Comparison of ENCODE assay signal across 24 cellular contexts in genomic region chr2:161352718-161353117, GRCh38. TPM values are rescaled to one million over a fixed set of nuclear protein-coding genes. Genes with fewer than 3 reads are reported as not detected.
DNase-seq lines count a peak whose midpoint lies in the region; ATAC-seq and TF ChIP-seq lines count a peak whose summit lies in the region.
"Had no signal": no experiment of that assay in that cellular context is flagged by ENCODE, and none has a peak within 500 bp of the region (broad histone marks: within the 10 kb centered on the region; RNA-seq: fewer than 3 reads in every experiment).

No MANE protein-coding gene starts in this region.

- no peak for TF ChIP-seq POLR2A in lower leg skin (IDR thresholded peaks at IDR 0.05)

- peak overlapping the region; percentile 8 to 48 for H3K27ac Mint-ChIP-seq in natural killer cell
- no peak overlapping the region for H3K27ac Mint-ChIP-seq in natural killer cell treated with Interleukin-12 subunit alpha and Interleukin-12 subunit beta and Interleukin-15 and Interleukin-18, amount 100 ng/mL, for 72 hours
- H3K27ac Mint-ChIP-seq: activated T-helper 1 cell treated with anti-CD3 and anti-CD28 coated beads, Interleukin-12 subunit alpha, Interleukin-12 subunit beta, Interleukin-2, Interleukin-4 antibody, amounts not matched to agents 30 ng/mL and 10 ng/mL and 1 ng/mL, durations not matched to agents 14 hours and 24 hours and 36 hours; dendritic cell treated with granulocyte-macrophage colony-stimulating factor and Interleukin-4, amounts not matched to agents 40 ng/mL and 50 ng/mL, for 4 days; memory B cell had no signal

- H3K36me3 Mint-ChIP-seq in natural killer cell: no peaks in the 10 kb centered on the region
- no peaks in the 10 kb centered on the region for H3K36me3 Mint-ChIP-seq in natural killer cell treated with Interleukin-12 subunit alpha and Interleukin-12 subunit beta and Interleukin-15 and Interleukin-18, amount 100 ng/mL, for 72 hours

- no peak overlapping the region for H3K4me3 ChIP-seq in lower leg skin (ENCODE audit: low read depth, poor library complexity, severe bottlenecking)
- H3K4me3 ChIP-seq: cardiac muscle cell, SJSA1, upper lobe of left lung had no signal

- ATAC-seq in natural killer cell: no peak
- no peak for ATAC-seq in natural killer cell treated with Interleukin-12 subunit alpha and Interleukin-12 subunit beta and Interleukin-15 and Interleukin-18, amount 100 ng/mL, for 72 hours
- ATAC-seq: HepG2, sciatic nerve had no signal

- no peaks in the 10 kb centered on the region for H3K27me3 Mint-ChIP-seq in natural killer cell (ENCODE audit: low read depth in 2 of 2)
- H3K27me3 Mint-ChIP-seq in natural killer cell treated with Interleukin-12 subunit alpha and Interleukin-12 subunit beta and Interleukin-15 and Interleukin-18, amount 100 ng/mL, for 72 hours: no peaks in the 10 kb centered on the region
- H3K27me3 Mint-ChIP-seq: dendritic cell treated with granulocyte-macrophage colony-stimulating factor and Interleukin-4, amounts not matched to agents 40 ng/mL and 50 ng/mL, for 4 days; memory B cell; naive B cell had no signal

- DNase-seq in natural killer cell (no peak), NCI-H524 treated with DMSO at 0.1 percent for 48 hours (lab: John Stamatoyannopoulos, UW) (peak; percentile 6), foreskin melanocyte (peak; percentile 13), lower leg skin (ENCODE audit: low spot score in 2 of 2) (no peak), T1000 (lab: John Stamatoyannopoulos, UW) (no peak)
- no peak for DNase-seq in natural killer cell treated with Interleukin-12 subunit alpha and Interleukin-12 subunit beta and Interleukin-15 and Interleukin-18, amount 100 ng/mL, for 72 hours (ENCODE audit: low spot score)
- no peak for DNase-seq in NK-92 treated with Interleukin-12 subunit alpha and Interleukin-12 subunit beta, amount 100 ng/mL, for 24 hours (lab: John Stamatoyannopoulos, UW)
- DNase-seq: activated CD4-positive, alpha-beta T cell treated with anti-CD3 and anti-CD28 coated beads, Interleukin-2, amount 50 U/mL, for 1 hour; activated naive CD4-positive, alpha-beta T cell treated with anti-CD3 and anti-CD28 coated beads, Interleukin-2, amount 50 U/mL, for 16 hours; GF-D8; kidney; naive B cell; NCI-H1105 treated with DMSO at 0.1 percent for 48 hours; NCI-H2171; stimulated activated CD4-positive, alpha-beta T cell treated with anti-CD3 and anti-CD28 coated beads, Interleukin-15, amount 100 ng/mL, for 24 hours; T-helper 2 cell; upper lobe of left lung had no signal

- peaks cover 50 to 63% of the 10 kb centered on the region in 2 donors for H3K4me1 Mint-ChIP-seq in natural killer cell
- peaks cover 21 to 35% of the 10 kb centered on the region in 2 donors for H3K4me1 Mint-ChIP-seq in natural killer cell treated with Interleukin-12 subunit alpha and Interleukin-12 subunit beta and Interleukin-15 and Interleukin-18, amount 100 ng/mL, for 72 hours (ENCODE audit: low read depth in 2 of 2)

- intact Hi-C loops in natural killer cell (cut with micrococcal nuclease) (no loop called here), lower leg skin (cut with DNase I; ENCODE audit: low total_unique reads) (no loop called here)

- TF ChIP-seq CTCF in natural killer cell (IDR thresholded peaks at IDR 0.05): no peak
- TF ChIP-seq CTCF in lower leg skin (IDR thresholded peaks at IDR 0.05): no peak

- no peaks in the 10 kb centered on the region for H3K9me3 Mint-ChIP-seq in natural killer cell
- no peaks in the 10 kb centered on the region for H3K9me3 Mint-ChIP-seq in natural killer cell treated with Interleukin-12 subunit alpha and Interleukin-12 subunit beta and Interleukin-15 and Interleukin-18, amount 100 ng/mL, for 72 hours
- H3K9me3 Mint-ChIP-seq: activated T-helper 1 cell treated with anti-CD3 and anti-CD28 coated beads, Interleukin-12 subunit alpha, Interleukin-12 subunit beta, Interleukin-2, Interleukin-4 antibody, amounts not matched to agents 30 ng/mL and 10 ng/mL and 1 ng/mL, durations not matched to agents 14 hours and 24 hours and 36 hours; dendritic cell treated with granulocyte-macrophage colony-stimulating factor and Interleukin-4, amounts not matched to agents 40 ng/mL and 50 ng/mL, for 4 days; naive B cell had no signal

- no peak overlapping the region for H3K4me3 Mint-ChIP-seq in natural killer cell
- no peak overlapping the region for H3K4me3 Mint-ChIP-seq in natural killer cell treated with Interleukin-12 subunit alpha and Interleukin-12 subunit beta and Interleukin-15 and Interleukin-18, amount 100 ng/mL, for 72 hours
- H3K4me3 Mint-ChIP-seq: activated T-helper 1 cell treated with anti-CD3 and anti-CD28 coated beads, Interleukin-12 subunit alpha, Interleukin-12 subunit beta, Interleukin-2, Interleukin-4 antibody, amounts not matched to agents 30 ng/mL and 10 ng/mL and 1 ng/mL, durations not matched to agents 14 hours and 24 hours and 36 hours; dendritic cell treated with granulocyte-macrophage colony-stimulating factor and Interleukin-4, amounts not matched to agents 40 ng/mL and 50 ng/mL, for 4 days; memory B cell; naive B cell had no signal

RNA-seq across cellular contexts. Expression of gene PSMD14, which starts 44.5 kb away (rescaled TPM):
- 10 to 100 TPM; 34.2 to 40.9 (median 36.2) TPM for total RNA-seq in natural killer cell
- 100 to 1,000 TPM; 100 to 106 TPM for total RNA-seq in natural killer cell treated with Interleukin-12 subunit alpha and Interleukin-12 subunit beta and Interleukin-15 and Interleukin-18, amount 100 ng/mL, for 72 hours
- 10 to 100 TPM; 19.9 to 41.7 (median 34.1) TPM for total RNA-seq in lower leg skin

Comparison
In these comparisons a context has a peak if more than half of its experiments do, and no peak if none do; other contexts are left out.
1. H3K27ac Mint-ChIP-seq: peak in natural killer cell (2 of 2); none in natural killer cell treated with Interleukin-12 subunit alpha and Interleukin-12 subunit beta and Interleukin-15 and Interleukin-18, amount 100 ng/mL, for 72 hours (0 of 2).
2. DNase-seq: peak in NCI-H524 treated with DMSO at 0.1 percent for 48 hours (single experiment) and foreskin melanocyte (single experiment); none in natural killer cell (single experiment), natural killer cell treated with Interleukin-12 subunit alpha and Interleukin-12 subunit beta and Interleukin-15 and Interleukin-18, amount 100 ng/mL, for 72 hours (single experiment), NK-92 treated with Interleukin-12 subunit alpha and Interleukin-12 subunit beta, amount 100 ng/mL, for 24 hours (single experiment), lower leg skin (0 of 2) and T1000 (single experiment).